ENCODE assay signal across 1 cellular context in genomic region chrX:155070663-155070974, GRCh38.
TF ChIP-seq lines count a peak whose summit lies in the region.

No MANE protein-coding gene starts in this region.

TF ChIP-seq in HEK293, 187 proteins besides CTCF, POLR2A, EP300 and RAD21 (continued from another document):
- TF ChIP-seq GLIS1 (tag by site-specific recombination; IDR thresholded peaks at IDR 0.05) = no peak
- no peak for TF ChIP-seq ZBTB48 (tag by site-specific recombination; IDR thresholded peaks at IDR 0.05)
- no peak for TF ChIP-seq KLF7 (tag by site-specific recombination; IDR thresholded peaks at IDR 0.05; ENCODE audit: borderline replicate concordance)
- no peak for TF ChIP-seq ZNF48 (tag by site-specific recombination; IDR thresholded peaks at IDR 0.05)
- TF ChIP-seq SP7 (tag by site-specific recombination; IDR thresholded peaks at IDR 0.05) = 0 out of 2 replicates have a peak, but pooled peaks have one; percentile 12
- no peak for TF ChIP-seq GLI4 (tag by site-specific recombination; IDR thresholded peaks at IDR 0.05)
- 0 out of 2 replicates have a peak, but pooled peaks have one; percentile 14 for TF ChIP-seq ZNF394 (tag by site-specific recombination; IDR thresholded peaks at IDR 0.05; ENCODE audit: borderline replicate concordance)
TF ChIP-seq in HEK293: peak in this region for 16.
